Comparison of ENCODE assay signal across 1 cellular context in genomic region chr15:40094156-40094555, GRCh38.
TF ChIP-seq lines count a peak whose summit lies in the region.

No MANE protein-coding gene starts in this region.

TF ChIP-seq in IMR-90, 13 proteins besides CTCF, POLR2A, EP300 and RAD21:
- TF ChIP-seq CHD1 (IDR thresholded peaks at IDR 0.05; ENCODE audit: low read depth, low read length) (no peak), MXI1 (IDR thresholded peaks at IDR 0.05; ENCODE audit: borderline replicate concordance, low read depth, low read length) (no peak), SMC3 (IDR thresholded peaks at IDR 0.05; ENCODE audit: low read depth, low read length) (no peak), NFE2L2 (IDR thresholded peaks at IDR 0.05; ENCODE audit: low read depth, low read length) (no peak), MAZ (IDR thresholded peaks at IDR 0.05; ENCODE audit: borderline replicate concordance, low read depth, low read length) (no peak), RFX5 (IDR thresholded peaks at IDR 0.05; ENCODE audit: low read depth, low read length) (no peak), RCOR1 (IDR thresholded peaks at IDR 0.05; ENCODE audit: insufficient replicate concordance, low read length) (no peak), MAFK (IDR thresholded peaks at IDR 0.05; ENCODE audit: low read depth, low read length) (no peak), CEBPB (IDR thresholded peaks at IDR 0.05; ENCODE audit: low read depth, low read length) (no peak), FOS (IDR thresholded peaks at IDR 0.05; ENCODE audit: low read depth, low read length) (no peak), BHLHE40 (IDR thresholded peaks at IDR 0.05; ENCODE audit: low read depth, low read length) (no peak)
- TF ChIP-seq, protein P1, sequence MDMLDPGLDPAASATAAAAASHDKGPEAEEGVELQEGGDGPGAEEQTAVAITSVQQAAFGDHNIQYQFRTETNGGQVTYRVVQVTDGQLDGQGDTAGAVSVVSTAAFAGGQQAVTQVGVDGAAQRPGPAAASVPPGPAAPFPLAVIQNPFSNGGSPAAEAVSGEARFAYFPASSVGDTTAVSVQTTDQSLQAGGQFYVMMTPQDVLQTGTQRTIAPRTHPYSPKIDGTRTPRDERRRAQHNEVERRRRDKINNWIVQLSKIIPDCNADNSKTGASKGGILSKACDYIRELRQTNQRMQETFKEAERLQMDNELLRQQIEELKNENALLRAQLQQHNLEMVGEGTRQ (IDR thresholded peaks at IDR 0.05; ENCODE audit: low read depth, low read length), result no peak
- TF ChIP-seq, protein P2, sequence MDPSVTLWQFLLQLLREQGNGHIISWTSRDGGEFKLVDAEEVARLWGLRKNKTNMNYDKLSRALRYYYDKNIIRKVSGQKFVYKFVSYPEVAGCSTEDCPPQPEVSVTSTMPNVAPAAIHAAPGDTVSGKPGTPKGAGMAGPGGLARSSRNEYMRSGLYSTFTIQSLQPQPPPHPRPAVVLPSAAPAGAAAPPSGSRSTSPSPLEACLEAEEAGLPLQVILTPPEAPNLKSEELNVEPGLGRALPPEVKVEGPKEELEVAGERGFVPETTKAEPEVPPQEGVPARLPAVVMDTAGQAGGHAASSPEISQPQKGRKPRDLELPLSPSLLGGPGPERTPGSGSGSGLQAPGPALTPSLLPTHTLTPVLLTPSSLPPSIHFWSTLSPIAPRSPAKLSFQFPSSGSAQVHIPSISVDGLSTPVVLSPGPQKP (IDR thresholded peaks at IDR 0.05; ENCODE audit: borderline replicate concordance, low read depth, low read length), result no peak
